ENCODE assay signal across 1 cellular context in genomic region chr12:108950991-108951739, GRCh38.
TF ChIP-seq lines count a peak whose summit lies in the region.

No MANE protein-coding gene starts in this region.

TF ChIP-seq in HepG2, 621 proteins besides CTCF, POLR2A, EP300 and RAD21 (continued from another document and continues in another):
- TF ChIP-seq ZNF367 (CRISPR knock-in tag; IDR thresholded peaks at IDR 0.05; ENCODE audit: borderline replicate concordance) (no peak), HNRNPH1 (optimal IDR thresholded peaks at IDR 0.05; ENCODE audit: low read depth, low read length) (no peak), AHR (CRISPR knock-in tag; IDR thresholded peaks at IDR 0.05) (no peak), ZNF567 (CRISPR knock-in tag; IDR thresholded peaks at IDR 0.05; ENCODE audit: borderline replicate concordance) (no peak), ZNF207 (IDR thresholded peaks at IDR 0.05; ENCODE audit: borderline replicate concordance) (no peak), DMAP1 (CRISPR knock-in tag; IDR thresholded peaks at IDR 0.05) (no peak), ZNF891 (CRISPR knock-in tag; IDR thresholded peaks at IDR 0.05) (no peak), TGIF2 (CRISPR knock-in tag; IDR thresholded peaks at IDR 0.05) (no peak), NR3C1 (CRISPR knock-in tag; IDR thresholded peaks at IDR 0.05) (no peak), SYNCRIP (IDR thresholded peaks at IDR 0.05; ENCODE audit: insufficient read depth, low read depth, low read length) (no peak), ZNF713 (CRISPR knock-in tag; IDR thresholded peaks at IDR 0.05) (no peak), ZNF331 (CRISPR knock-in tag; IDR thresholded peaks at IDR 0.05) (0 out of 2 replicates have a peak, but pooled peaks have one; percentile 34), ZNF281 (CRISPR knock-in tag; IDR thresholded peaks at IDR 0.05; ENCODE audit: borderline replicate concordance) (no peak), ZNF3 (CRISPR knock-in tag; IDR thresholded peaks at IDR 0.05) (no peak), ADNP (CRISPR knock-in tag; IDR thresholded peaks at IDR 0.05) (no peak), ATF5 (CRISPR knock-in tag; IDR thresholded peaks at IDR 0.05; ENCODE audit: low read depth) (no peak), NFYC (CRISPR knock-in tag; IDR thresholded peaks at IDR 0.05) (no peak), MZF1 (CRISPR knock-in tag; IDR thresholded peaks at IDR 0.05; ENCODE audit: borderline replicate concordance) (no peak), HMG20A (CRISPR knock-in tag; IDR thresholded peaks at IDR 0.05; ENCODE audit: borderline replicate concordance) (no peak), ZNF253 (CRISPR knock-in tag; IDR thresholded peaks at IDR 0.05; ENCODE audit: borderline replicate concordance) (no peak), ZNF577 (CRISPR knock-in tag; IDR thresholded peaks at IDR 0.05; ENCODE audit: borderline replicate concordance, low read depth) (no peak), FOXK1 (CRISPR knock-in tag; IDR thresholded peaks at IDR 0.05; ENCODE audit: borderline replicate concordance, low read depth) (0 out of 2 replicates have a peak, but pooled peaks have one; percentile 33), ZNF143 (CRISPR knock-in tag; IDR thresholded peaks at IDR 0.05) (no peak), CHD2 (IDR thresholded peaks at IDR 0.05; ENCODE audit: low read depth, low read length) (no peak), JARID2 (CRISPR knock-in tag; IDR thresholded peaks at IDR 0.05; ENCODE audit: insufficient replicate concordance) (no peak), IRF2 (CRISPR knock-in tag; IDR thresholded peaks at IDR 0.05) (0 out of 2 replicates have a peak, but pooled peaks have one; percentile 47), NFIC (IDR thresholded peaks at IDR 0.05; ENCODE audit: low read length) (peak; percentile 70; the same call in 1 of the 2 replicates), GATAD2A (CRISPR knock-in tag; IDR thresholded peaks at IDR 0.05) (peak; percentile 44; the same call in 1 of the 2 replicates), SMARCE1 (IDR thresholded peaks at IDR 0.05; ENCODE audit: borderline replicate concordance) (no peak), ZNF44 (CRISPR knock-in tag; IDR thresholded peaks at IDR 0.05) (no peak), ZNF576 (CRISPR knock-in tag; IDR thresholded peaks at IDR 0.05) (no peak), ZNF737 (CRISPR knock-in tag; IDR thresholded peaks at IDR 0.05; ENCODE audit: borderline replicate concordance) (no peak), ZNF562 (CRISPR knock-in tag; IDR thresholded peaks at IDR 0.05; ENCODE audit: borderline replicate concordance) (no peak), FOSL2 (CRISPR knock-in tag; IDR thresholded peaks at IDR 0.05) (peak; percentile 14; the same call in 1 of the 2 replicates), ZNF816 (CRISPR knock-in tag; IDR thresholded peaks at IDR 0.05; ENCODE audit: borderline replicate concordance) (no peak), ZFP1 (CRISPR knock-in tag; IDR thresholded peaks at IDR 0.05) (no peak), ARNT2 (CRISPR knock-in tag; IDR thresholded peaks at IDR 0.05; ENCODE audit: low read depth) (no peak), NFYB (CRISPR knock-in tag; IDR thresholded peaks at IDR 0.05) (no peak), RAD51 (IDR thresholded peaks at IDR 0.05; ENCODE audit: borderline replicate concordance) (no peak), ZSCAN25 (CRISPR knock-in tag; IDR thresholded peaks at IDR 0.05) (no peak)
- TF ChIP-seq, protein P1, sequence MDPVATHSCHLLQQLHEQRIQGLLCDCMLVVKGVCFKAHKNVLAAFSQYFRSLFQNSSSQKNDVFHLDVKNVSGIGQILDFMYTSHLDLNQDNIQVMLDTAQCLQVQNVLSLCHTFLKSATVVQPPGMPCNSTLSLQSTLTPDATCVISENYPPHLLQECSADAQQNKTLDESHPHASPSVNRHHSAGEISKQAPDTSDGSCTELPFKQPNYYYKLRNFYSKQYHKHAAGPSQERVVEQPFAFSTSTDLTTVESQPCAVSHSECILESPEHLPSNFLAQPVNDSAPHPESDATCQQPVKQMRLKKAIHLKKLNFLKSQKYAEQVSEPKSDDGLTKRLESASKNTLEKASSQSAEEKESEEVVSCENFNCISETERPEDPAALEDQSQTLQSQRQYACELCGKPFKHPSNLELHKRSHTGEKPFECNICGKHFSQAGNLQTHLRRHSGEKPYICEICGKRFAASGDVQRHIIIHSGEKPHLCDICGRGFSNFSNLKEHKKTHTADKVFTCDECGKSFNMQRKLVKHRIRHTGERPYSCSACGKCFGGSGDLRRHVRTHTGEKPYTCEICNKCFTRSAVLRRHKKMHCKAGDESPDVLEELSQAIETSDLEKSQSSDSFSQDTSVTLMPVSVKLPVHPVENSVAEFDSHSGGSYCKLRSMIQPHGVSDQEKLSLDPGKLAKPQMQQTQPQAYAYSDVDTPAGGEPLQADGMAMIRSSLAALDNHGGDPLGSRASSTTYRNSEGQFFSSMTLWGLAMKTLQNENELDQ (CRISPR knock-in tag; IDR thresholded peaks at IDR 0.05; ENCODE audit: borderline replicate concordance): no peak
- TF ChIP-seq, protein P2, sequence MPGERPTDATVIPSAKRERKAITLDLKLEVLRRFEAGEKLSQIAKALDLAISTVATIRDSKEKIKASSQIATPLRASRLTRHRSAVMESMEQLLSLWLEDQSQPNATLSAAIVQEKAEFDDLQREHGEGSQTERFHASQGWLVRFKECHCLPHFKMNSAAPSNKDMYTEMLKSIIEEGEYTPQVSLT (CRISPR knock-in tag; IDR thresholded peaks at IDR 0.05; ENCODE audit: borderline replicate concordance, low read depth): no peak
- TF ChIP-seq, protein P3, sequence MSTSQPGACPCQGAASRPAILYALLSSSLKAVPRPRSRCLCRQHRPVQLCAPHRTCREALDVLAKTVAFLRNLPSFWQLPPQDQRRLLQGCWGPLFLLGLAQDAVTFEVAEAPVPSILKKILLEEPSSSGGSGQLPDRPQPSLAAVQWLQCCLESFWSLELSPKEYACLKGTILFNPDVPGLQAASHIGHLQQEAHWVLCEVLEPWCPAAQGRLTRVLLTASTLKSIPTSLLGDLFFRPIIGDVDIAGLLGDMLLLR (CRISPR knock-in tag; IDR thresholded peaks at IDR 0.05): 0 out of 2 replicates have a peak, but pooled peaks have one; percentile 15
- TF ChIP-seq, protein P4, sequence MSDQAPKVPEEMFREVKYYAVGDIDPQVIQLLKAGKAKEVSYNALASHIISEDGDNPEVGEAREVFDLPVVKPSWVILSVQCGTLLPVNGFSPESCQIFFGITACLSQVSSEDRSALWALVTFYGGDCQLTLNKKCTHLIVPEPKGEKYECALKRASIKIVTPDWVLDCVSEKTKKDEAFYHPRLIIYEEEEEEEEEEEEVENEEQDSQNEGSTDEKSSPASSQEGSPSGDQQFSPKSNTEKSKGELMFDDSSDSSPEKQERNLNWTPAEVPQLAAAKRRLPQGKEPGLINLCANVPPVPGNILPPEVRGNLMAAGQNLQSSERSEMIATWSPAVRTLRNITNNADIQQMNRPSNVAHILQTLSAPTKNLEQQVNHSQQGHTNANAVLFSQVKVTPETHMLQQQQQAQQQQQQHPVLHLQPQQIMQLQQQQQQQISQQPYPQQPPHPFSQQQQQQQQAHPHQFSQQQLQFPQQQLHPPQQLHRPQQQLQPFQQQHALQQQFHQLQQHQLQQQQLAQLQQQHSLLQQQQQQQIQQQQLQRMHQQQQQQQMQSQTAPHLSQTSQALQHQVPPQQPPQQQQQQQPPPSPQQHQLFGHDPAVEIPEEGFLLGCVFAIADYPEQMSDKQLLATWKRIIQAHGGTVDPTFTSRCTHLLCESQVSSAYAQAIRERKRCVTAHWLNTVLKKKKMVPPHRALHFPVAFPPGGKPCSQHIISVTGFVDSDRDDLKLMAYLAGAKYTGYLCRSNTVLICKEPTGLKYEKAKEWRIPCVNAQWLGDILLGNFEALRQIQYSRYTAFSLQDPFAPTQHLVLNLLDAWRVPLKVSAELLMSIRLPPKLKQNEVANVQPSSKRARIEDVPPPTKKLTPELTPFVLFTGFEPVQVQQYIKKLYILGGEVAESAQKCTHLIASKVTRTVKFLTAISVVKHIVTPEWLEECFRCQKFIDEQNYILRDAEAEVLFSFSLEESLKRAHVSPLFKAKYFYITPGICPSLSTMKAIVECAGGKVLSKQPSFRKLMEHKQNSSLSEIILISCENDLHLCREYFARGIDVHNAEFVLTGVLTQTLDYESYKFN (CRISPR knock-in tag; conservative IDR thresholded peaks at IDR 0.05): no peak
- TF ChIP-seq, protein P5, sequence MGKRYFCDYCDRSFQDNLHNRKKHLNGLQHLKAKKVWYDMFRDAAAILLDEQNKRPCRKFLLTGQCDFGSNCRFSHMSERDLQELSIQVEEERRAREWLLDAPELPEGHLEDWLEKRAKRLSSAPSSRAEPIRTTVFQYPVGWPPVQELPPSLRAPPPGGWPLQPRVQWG (CRISPR knock-in tag; IDR thresholded peaks at IDR 0.05; ENCODE audit: borderline replicate concordance, low read depth): no peak
- TF ChIP-seq, protein P6, sequence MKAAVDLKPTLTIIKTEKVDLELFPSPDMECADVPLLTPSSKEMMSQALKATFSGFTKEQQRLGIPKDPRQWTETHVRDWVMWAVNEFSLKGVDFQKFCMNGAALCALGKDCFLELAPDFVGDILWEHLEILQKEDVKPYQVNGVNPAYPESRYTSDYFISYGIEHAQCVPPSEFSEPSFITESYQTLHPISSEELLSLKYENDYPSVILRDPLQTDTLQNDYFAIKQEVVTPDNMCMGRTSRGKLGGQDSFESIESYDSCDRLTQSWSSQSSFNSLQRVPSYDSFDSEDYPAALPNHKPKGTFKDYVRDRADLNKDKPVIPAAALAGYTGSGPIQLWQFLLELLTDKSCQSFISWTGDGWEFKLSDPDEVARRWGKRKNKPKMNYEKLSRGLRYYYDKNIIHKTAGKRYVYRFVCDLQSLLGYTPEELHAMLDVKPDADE (CRISPR knock-in tag; IDR thresholded peaks at IDR 0.05): no peak
- TF ChIP-seq, protein P7, sequence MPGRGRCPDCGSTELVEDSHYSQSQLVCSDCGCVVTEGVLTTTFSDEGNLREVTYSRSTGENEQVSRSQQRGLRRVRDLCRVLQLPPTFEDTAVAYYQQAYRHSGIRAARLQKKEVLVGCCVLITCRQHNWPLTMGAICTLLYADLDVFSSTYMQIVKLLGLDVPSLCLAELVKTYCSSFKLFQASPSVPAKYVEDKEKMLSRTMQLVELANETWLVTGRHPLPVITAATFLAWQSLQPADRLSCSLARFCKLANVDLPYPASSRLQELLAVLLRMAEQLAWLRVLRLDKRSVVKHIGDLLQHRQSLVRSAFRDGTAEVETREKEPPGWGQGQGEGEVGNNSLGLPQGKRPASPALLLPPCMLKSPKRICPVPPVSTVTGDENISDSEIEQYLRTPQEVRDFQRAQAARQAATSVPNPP (CRISPR knock-in tag; IDR thresholded peaks at IDR 0.05): no peak
- TF ChIP-seq, protein P8, sequence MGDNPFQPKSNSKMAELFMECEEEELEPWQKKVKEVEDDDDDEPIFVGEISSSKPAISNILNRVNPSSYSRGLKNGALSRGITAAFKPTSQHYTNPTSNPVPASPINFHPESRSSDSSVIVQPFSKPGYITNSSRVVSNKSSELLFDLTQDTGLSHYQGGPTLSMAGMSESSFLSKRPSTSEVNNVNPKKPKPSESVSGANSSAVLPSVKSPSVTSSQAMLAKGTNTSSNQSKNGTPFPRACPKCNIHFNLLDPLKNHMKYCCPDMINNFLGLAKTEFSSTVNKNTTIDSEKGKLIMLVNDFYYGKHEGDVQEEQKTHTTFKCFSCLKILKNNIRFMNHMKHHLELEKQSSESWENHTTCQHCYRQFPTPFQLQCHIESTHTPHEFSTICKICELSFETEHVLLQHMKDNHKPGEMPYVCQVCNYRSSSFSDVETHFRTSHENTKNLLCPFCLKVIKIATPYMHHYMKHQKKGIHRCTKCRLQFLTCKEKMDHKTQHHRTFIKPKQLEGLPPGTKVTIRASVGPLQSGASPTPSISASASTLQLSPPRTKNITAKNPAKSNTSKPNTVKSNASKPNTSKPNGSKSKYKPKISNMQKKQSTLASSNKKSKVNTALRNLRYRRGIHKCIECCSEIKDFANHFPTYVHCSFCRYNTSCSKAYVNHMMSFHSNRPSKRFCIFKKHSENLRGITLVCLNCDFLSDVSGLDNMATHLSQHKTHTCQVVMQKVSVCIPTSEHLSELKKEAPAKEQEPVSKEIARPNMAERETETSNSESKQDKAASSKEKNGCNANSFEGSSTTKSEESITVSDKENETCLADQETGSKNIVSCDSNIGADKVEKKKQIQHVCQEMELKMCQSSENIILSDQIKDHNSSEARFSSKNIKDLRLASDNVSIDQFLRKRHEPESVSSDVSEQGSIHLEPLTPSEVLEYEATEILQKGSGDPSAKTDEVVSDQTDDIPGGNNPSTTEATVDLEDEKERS (CRISPR knock-in tag; IDR thresholded peaks at IDR 0.05): no peak
